21 cellular contexts compared by ENCODE assay signal in the genomic region with DNA sequence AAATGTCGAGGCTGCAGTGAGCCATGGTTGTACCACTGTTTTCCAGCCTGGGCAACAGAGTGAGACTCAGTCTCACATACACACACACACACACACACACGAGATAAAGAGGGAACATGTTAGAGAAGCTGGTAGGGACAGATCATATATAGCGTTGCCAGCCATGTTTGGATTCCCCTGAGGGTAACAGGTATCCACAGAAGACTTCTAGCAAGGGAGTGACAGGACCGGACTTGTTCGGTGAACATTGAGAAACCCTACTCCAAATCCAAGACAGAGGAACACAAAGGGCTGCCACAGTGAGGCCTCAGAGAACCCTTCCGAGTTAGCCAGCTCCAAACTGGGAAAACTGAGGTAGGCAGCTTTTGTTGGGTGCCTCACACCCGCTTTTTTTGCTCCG. TPM values are rescaled to one million over a fixed set of nuclear protein-coding genes. Genes with fewer than 3 reads are reported as not detected.
DNase-seq lines count a peak whose midpoint lies in the region; ATAC-seq, FAIRE-seq and TF ChIP-seq lines count a peak whose summit lies in the region.
"Had no signal": no experiment of that assay in that cellular context is flagged by ENCODE, and none has a peak within 500 bp of the region (broad histone marks: within the 10 kb centered on the region; RNA-seq: fewer than 3 reads in every experiment).

No MANE protein-coding gene starts in this region.

- H3K27me3 ChIP-seq in K562 (ENCODE audit: control insufficient read depth in 2 of 2, insufficient read depth in 2 of 2, low read length in 2 of 2) (no peaks in the 10 kb centered on the region), foreskin keratinocyte (no peaks in the 10 kb centered on the region), small intestine (ENCODE audit: control insufficient read depth in 2 of 2, insufficient read depth in 2 of 2, low read length in 2 of 2) (no peaks in the 10 kb centered on the region), right cardiac atrium (ENCODE audit: control insufficient read depth, insufficient read depth) (no peaks in the 10 kb centered on the region)
- H3K27me3 ChIP-seq: BE2C, SJSA1 had no signal

- no peaks in the 10 kb centered on the region for H3K9me3 Mint-ChIP-seq in activated CD8-positive, alpha-beta memory T cell treated with anti-CD3 and anti-CD28 coated beads, Interleukin-2, amount 10 ng/mL, durations not matched to agents 7 days and 5 days (ENCODE audit: low read depth)
- H3K9me3 Mint-ChIP-seq: CD8-positive, alpha-beta memory T cell had no signal

- H3K9ac ChIP-seq in K562 (ENCODE audit: insufficient read depth in 1 of 2, low read depth in 2 of 2, low read length in 2 of 2), result no peak overlapping the region; a peak in 1 of 4 replicates
- H3K9ac ChIP-seq: GM23248, KMS-11 had no signal

- 57% methylated on average over 8 of the region's 8 CpGs for WGBS in K562 (ENCODE audit: insufficient coverage, low coverage, missing lambda C conversion rate)
- 55 to 82% (median 77%) methylated on average over 8 of the region's 8 CpGs for WGBS in small intestine, 3 donors
- WGBS in right cardiac atrium, result 90% methylated on average over 8 of the region's 8 CpGs

- DNase-seq in activated CD8-positive, alpha-beta memory T cell treated with anti-CD3 and anti-CD28 coated beads, Interleukin-2, amount 50 U/mL, for 48 hours, result peak; percentile 42
- no peak for DNase-seq in activated CD8-positive, alpha-beta memory T cell treated with anti-CD3 and anti-CD28 coated beads, Interleukin-2, amount 10 ng/mL, durations not matched to agents 7 days and 5 days
- DNase-seq in K562 (ENCODE audit: extremely low read depth in 1 of 4, low spot score in 3 of 4) (no peak), foreskin keratinocyte (peak; percentile 69 to 89), small intestine (no peak), right cardiac atrium (no peak)
- DNase-seq: 8988T; BE2C; CD8-positive, alpha-beta memory T cell; DMS79 treated with DMSO at 0.1 percent for 48 hours; GM23248; MM.1S; NCI-H1092 treated with DMSO at 0.1 percent for 48 hours; NCI-H1694; NCI-H526 treated with DMSO at 0.1 percent for 48 hours; OCI-M1; RPMI8226 had no signal

- no peaks in the 10 kb centered on the region for H3K9me1 ChIP-seq in K562 (ENCODE audit: control insufficient read depth, insufficient read depth, low read length)

- no peak overlapping the region for H3K4me2 ChIP-seq in K562 (ENCODE audit: insufficient read depth, low read length)
- H3K4me2 ChIP-seq: KMS-11 had no signal

- BruUV-seq in K562 (replicated peaks; lab: Mats Ljungman, UMichigan), result no TSS peak

- H3K27ac ChIP-seq in K562 (ENCODE audit: extremely low read depth, low read depth, low read length) (no peak overlapping the region), foreskin keratinocyte (peak overlapping the region; percentile 49), small intestine (ENCODE audit: low read depth in 1 of 2, low read length in 1 of 2) (no peak overlapping the region), right cardiac atrium (ENCODE audit: low read length) (no peak overlapping the region)
- H3K27ac ChIP-seq: GM23248, KMS-11, SJSA1 had no signal

- H2AFZ ChIP-seq in K562 (ENCODE audit: low read depth, low read length), result peak overlapping the region; percentile 82
- H2AFZ ChIP-seq: GM23248 had no signal

- CTCF ChIA-PET in activated CD8-positive, alpha-beta memory T cell treated with anti-CD3 and anti-CD28 coated beads, Interleukin-2, amount 10 ng/mL, durations not matched to agents 7 days and 5 days (lab: Charles Lee), result no interaction called here
- CTCF ChIA-PET in K562 (lab: Yijun Ruan, JAX; ENCODE audit: low intra/inter-chr PET ratio), result no interaction called here

- H3K4me1 Mint-ChIP-seq in activated CD8-positive, alpha-beta memory T cell treated with anti-CD3 and anti-CD28 coated beads, Interleukin-2, amount 10 ng/mL, durations not matched to agents 7 days and 5 days, result peaks cover 10% of the 10 kb centered on the region

- H3K4me3 ChIP-seq in K562 (no peak overlapping the region), small intestine (ENCODE audit: low read depth in 1 of 2, low read length in 2 of 2) (no peak overlapping the region), right cardiac atrium (ENCODE audit: low read length) (no peak overlapping the region)
- H3K4me3 ChIP-seq: GM23248, SJSA1 had no signal

- in situ Hi-C loops in K562 (cut with MboI), result no loop called here

- H3K79me2 ChIP-seq in K562 (ENCODE audit: control insufficient read depth, insufficient read depth, low read length), result peaks cover 16% of the 10 kb centered on the region

- no peak for TF ChIP-seq EP300 in K562 (IDR thresholded peaks at IDR 0.05; ENCODE audit: low read length)

- no peak overlapping the region for H3K4me3 Mint-ChIP-seq in activated CD8-positive, alpha-beta memory T cell treated with anti-CD3 and anti-CD28 coated beads, Interleukin-2, amount 10 ng/mL, durations not matched to agents 7 days and 5 days

- no peak for TF ChIP-seq RAD21 in K562 (CRISPR knock-in tag; conservative IDR thresholded peaks at IDR 0.05 in 1 of 2, IDR thresholded peaks at IDR 0.05 in 1 of 2)

- H3K4me1 ChIP-seq in K562 (replicated peaks in 1 of 2; ENCODE audit: control insufficient read depth in 2 of 2, insufficient read depth in 2 of 2, low read length in 2 of 2) (peaks cover 12 to 15% of the 10 kb centered on the region in 2 experiments), foreskin keratinocyte (peaks cover 27% of the 10 kb centered on the region), small intestine (ENCODE audit: control insufficient read depth in 2 of 2, insufficient read depth in 1 of 2, low read depth in 1 of 2, low read length in 1 of 2) (peaks cover 0 to under 1% of the 10 kb centered on the region in 2 donors), right cardiac atrium (ENCODE audit: control insufficient read depth, insufficient read depth, low read length) (no peaks in the 10 kb centered on the region)
- H3K4me1 ChIP-seq: BE2C had no signal

- H3K27ac Mint-ChIP-seq in activated CD8-positive, alpha-beta memory T cell treated with anti-CD3 and anti-CD28 coated beads, Interleukin-2, amount 10 ng/mL, durations not matched to agents 7 days and 5 days, result no peak overlapping the region
- H3K27ac Mint-ChIP-seq: CD8-positive, alpha-beta memory T cell had no signal

- peaks cover 4% of the 10 kb centered on the region for H3K27me3 Mint-ChIP-seq in activated CD8-positive, alpha-beta memory T cell treated with anti-CD3 and anti-CD28 coated beads, Interleukin-2, amount 10 ng/mL, durations not matched to agents 7 days and 5 days

- intact Hi-C loops in K562 (cut with micrococcal nuclease), result no loop called here
- intact Hi-C loops in right cardiac atrium (cut with DNase I), result no loop called here

- 0 out of 2 replicates have a peak, but pooled peaks cover 6% of the 10 kb centered on the region for H4K20me1 ChIP-seq in K562 (replicated peaks; ENCODE audit: control insufficient read depth, insufficient read depth, low read length)

- POLR2A ChIA-PET in K562 (lab: Yijun Ruan, JAX), result interaction anchor here (0.6 to 2.4 kb wide), 2 partner anchors 11 to 171 kb away, joined by 3 to 10 read pairs; no protein-coding TSS in a partner anchor

- H3K36me3 Mint-ChIP-seq in activated CD8-positive, alpha-beta memory T cell treated with anti-CD3 and anti-CD28 coated beads, Interleukin-2, amount 10 ng/mL, durations not matched to agents 7 days and 5 days, result peaks cover 6% of the 10 kb centered on the region

- H3K36me3 ChIP-seq in K562 (ENCODE audit: control insufficient read depth, insufficient read depth, low read length) (peaks cover 3% of the 10 kb centered on the region; the same call in 2 of the 3 replicates), small intestine (ENCODE audit: control insufficient read depth in 2 of 2, insufficient read depth in 2 of 2, low read length in 2 of 2) (no peaks in the 10 kb centered on the region)

- no peak for TF ChIP-seq POLR2A in K562 (conservative IDR thresholded peaks at IDR 0.05)

- no peaks in the 10 kb centered on the region for H3K9me3 ChIP-seq in K562 (replicated peaks; ENCODE audit: control insufficient read depth, insufficient read depth, low read depth, low read length)
- H3K9me3 ChIP-seq in small intestine (ENCODE audit: control insufficient read depth, low read depth), result no peaks in the 10 kb centered on the region
- no peaks in the 10 kb centered on the region for H3K9me3 ChIP-seq in right cardiac atrium (ENCODE audit: control insufficient read depth, low read length)
- H3K9me3 ChIP-seq: BE2C, SJSA1 had no signal

- no peak for ATAC-seq in activated CD8-positive, alpha-beta memory T cell treated with anti-CD3 and anti-CD28 coated beads, Interleukin-2, amount 10 ng/mL, durations not matched to agents 7 days and 5 days
- ATAC-seq in K562 (no peak), foreskin keratinocyte (peak; percentile 55), GM18502 (IDR thresholded peaks at IDR 0.05; ENCODE audit: poor library complexity, unreplicated experiment) (no peak), right cardiac atrium (no peak), GM21619 (IDR thresholded peaks at IDR 0.05; ENCODE audit: unreplicated experiment) (no peak)

- no peak for TF ChIP-seq CTCF in K562 (IDR thresholded peaks at IDR 0.05 in 2 of 3, conservative IDR thresholded peaks at IDR 0.05 in 1 of 3; ENCODE audit: insufficient read depth in 2 of 3, low read depth in 1 of 3, low read length in 3 of 3)
- no peak for TF ChIP-seq CTCF in foreskin keratinocyte (conservative IDR thresholded peaks at IDR 0.05)

- FAIRE-seq in K562 (lab: Jason Lieb, UNC) (no peak), small intestine (lab: Jason Lieb, UNC) (no peak)

RNA-seq across cellular contexts. Expression of gene SARS1, which starts 3.7 kb away (rescaled TPM):
- total RNA-seq in activated CD8-positive, alpha-beta memory T cell treated with anti-CD3 and anti-CD28 coated beads, Interleukin-2, amount 10 ng/mL, durations not matched to agents 7 days and 5 days, result 100 to 1,000 TPM; 148 to 194 TPM
- 340 and 395 TPM in 2 replicates for total RNA-seq in K562 (2011; cell fraction: chromatin; rRNA removed; ENCODE audit: low replicate concordance)
- total RNA-seq in K562 (2011; cell fraction: nucleolus; rRNA removed), result 195 and 209 TPM in 2 replicates
- 265 and 293 TPM in 2 replicates for total RNA-seq in K562 (2011; cell fraction: nucleoplasm; rRNA removed)
- total RNA-seq in K562 (2014; rRNA removed), result 254 and 257 TPM in 2 replicates
- 273 and 284 TPM in 2 replicates for total RNA-seq in K562 (2014; rRNA removed; fragmentation: Illumina TruSeq; extraction: Trizol)
- total RNA-seq in K562 (2015; rRNA removed; fragmentation: Illumina TruSeq; extraction: Trizol), result 211 and 221 TPM in 2 replicates
- 232 and 246 TPM in 2 replicates for total RNA-seq in K562 (2021)
- 221 and 230 TPM in 2 replicates for polyA plus RNA-seq in K562 (2011; rRNA removed)
- polyA plus RNA-seq in K562 (2011; cell fraction: cytosol; rRNA removed), result 149 and 217 TPM in 2 replicates
- polyA plus RNA-seq in K562 (2011; cell fraction: nucleus; rRNA removed), result 232 and 336 TPM in 2 replicates
- polyA plus RNA-seq in K562 (2012), result 195 and 518 TPM in 2 replicates
- 293 and 317 TPM in 2 replicates for polyA plus RNA-seq in K562 (2014; fragmentation: Illumina TruSeq; extraction: Trizol)
- 100 to 1,000 TPM; 336 to 623 TPM for polyA plus RNA-seq in K562 (2014; fragmentation: Nextera tagmentation; extraction: Ambion mirVana)
- polyA plus RNA-seq in K562 (2014; rRNA removed), result 235 and 240 TPM in 2 replicates
- polyA minus RNA-seq in K562 (2011; rRNA and poly(A)+ RNA removed), result 227 and 242 TPM in 2 replicates
- polyA minus RNA-seq in K562 (2011; cell fraction: cytosol; rRNA and poly(A)+ RNA removed), result 87.5 and 101 TPM in 2 replicates
- 92.1 and 168 TPM in 2 replicates for polyA minus RNA-seq in K562 (2011; cell fraction: nucleus; rRNA and poly(A)+ RNA removed)
- 225 and 279 TPM in 2 replicates for total RNA-seq in foreskin keratinocyte
- 189 and 238 TPM in 2 replicates for polyA plus RNA-seq in foreskin keratinocyte
- 100 to 1,000 TPM in 2 of 3 donors, 10 to 100 TPM in 1; 99.1 to 190 (median 159) TPM for polyA plus RNA-seq in small intestine
- total RNA-seq in right cardiac atrium, result 100 to 1,000 TPM; 123 to 146 (median 135) TPM
- polyA plus RNA-seq in right cardiac atrium, result 84.5 TPM

RNA-seq across cellular contexts. Expression of gene CELSR2, which starts 39.3 kb away (rescaled TPM):
- 1 to 10 TPM; 3.3 to 4.0 TPM for total RNA-seq in activated CD8-positive, alpha-beta memory T cell treated with anti-CD3 and anti-CD28 coated beads, Interleukin-2, amount 10 ng/mL, durations not matched to agents 7 days and 5 days
- 44.8 and 129 TPM in 2 replicates for total RNA-seq in K562 (2011; cell fraction: chromatin; rRNA removed; ENCODE audit: low replicate concordance)
- 69.9 and 80.7 TPM in 2 replicates for total RNA-seq in K562 (2011; cell fraction: nucleolus; rRNA removed)
- total RNA-seq in K562 (2011; cell fraction: nucleoplasm; rRNA removed), result 57.7 and 69.2 TPM in 2 replicates
- total RNA-seq in K562 (2014; rRNA removed) (4.1 and 5.9 TPM in 2 replicates), K562 (2014; rRNA removed; fragmentation: Illumina TruSeq; extraction: Trizol) (2.7 and 3.0 TPM in 2 replicates), K562 (2015; rRNA removed; fragmentation: Illumina TruSeq; extraction: Trizol) (4.2 and 5.0 TPM in 2 replicates), K562 (2021) (19.1 and 21.9 TPM in 2 replicates), foreskin keratinocyte (14.1 and 16.0 TPM in 2 replicates), right cardiac atrium (10 to 100 TPM; 19.1 to 33.2 (median 28.4) TPM)
- polyA plus RNA-seq in K562 (2011; rRNA removed) (7.2 and 8.2 TPM in 2 replicates), K562 (2014; fragmentation: Illumina TruSeq; extraction: Trizol) (14.1 and 15.3 TPM in 2 replicates), K562 (2014; fragmentation: Nextera tagmentation; extraction: Ambion mirVana) (under 1 TPM; 0.31 to 0.86 TPM), K562 (2014; rRNA removed) (9.0 and 10.2 TPM in 2 replicates), foreskin keratinocyte (7.9 and 8.1 TPM in 2 replicates), small intestine (1 to 10 TPM in 1 of 3 donors, under 1 TPM in 2; under 0.01 to 2.7 (median 0.27) TPM), right cardiac atrium (16.0 TPM)
- 8.3 and 12.6 TPM in 2 replicates for polyA plus RNA-seq in K562 (2011; cell fraction: cytosol; rRNA removed)
- polyA plus RNA-seq in K562 (2011; cell fraction: nucleus; rRNA removed), result 38.5 and 63.5 TPM in 2 replicates
- 15.6 and 17.8 TPM in 2 replicates for polyA plus RNA-seq in K562 (2012)
- 14.3 and 24.2 TPM in 2 replicates for polyA minus RNA-seq in K562 (2011; rRNA and poly(A)+ RNA removed)
- polyA minus RNA-seq in K562 (2011; cell fraction: cytosol; rRNA and poly(A)+ RNA removed), result 23.8 and 25.3 TPM in 2 replicates
- polyA minus RNA-seq in K562 (2011; cell fraction: nucleus; rRNA and poly(A)+ RNA removed), result 31.9 and 33.1 TPM in 2 replicates

Comparison
In these comparisons a context has a peak if more than half of its experiments do, and no peak if none do; other contexts are left out.
1. DNase-seq: peak in activated CD8-positive, alpha-beta memory T cell treated with anti-CD3 and anti-CD28 coated beads, Interleukin-2, amount 50 U/mL, for 48 hours (single experiment) and foreskin keratinocyte (2 of 2); none in activated CD8-positive, alpha-beta memory T cell treated with anti-CD3 and anti-CD28 coated beads, Interleukin-2, amount 10 ng/mL, durations not matched to agents 7 days and 5 days (single experiment), K562 (0 of 4), small intestine (single experiment) and right cardiac atrium (0 of 3).